Comparison of ENCODE assay signal across 7 cellular contexts in genomic region chr4:9984621-9985020, GRCh38.
"Had no signal": no experiment of that assay in that cellular context is flagged by ENCODE, and none has a peak within 500 bp of the region (broad histone marks: within the 10 kb centered on the region; RNA-seq: fewer than 3 reads in every experiment).

No MANE protein-coding gene starts in this region.

- FAIRE-seq: H1, H54, HTR-8/SVneo had no signal

- ATAC-seq: GM23338 had no signal

- H3K27ac Mint-ChIP-seq: GM23338, H9 had no signal

- H3K4me3 Mint-ChIP-seq: GM23338, H9 had no signal

- H3K4me3 ChIP-seq: GM23338 had no signal

- DNase-seq: H9, HCEC 1CT, IMR-90 had no signal
